ENCODE assay signal across 33 cellular contexts in genomic region chr9:127269440-127269839, GRCh38.
"Had no signal": no experiment of that assay in that cellular context is flagged by ENCODE, and none has a peak within 500 bp of the region (broad histone marks: within the 10 kb centered on the region; RNA-seq: fewer than 3 reads in every experiment).

No MANE protein-coding gene starts in this region.

- H3K36me3 ChIP-seq: ascending aorta, cardiac muscle cell, MG63, SJSA1 had no signal

- H3K27ac Mint-ChIP-seq: activated B cell treated with CpG ODN at 0.5 μM for 24 hours; activated CD4-positive, alpha-beta memory T cell treated with anti-CD3 and anti-CD28 coated beads for 36 hours; activated naive CD4-positive, alpha-beta T cell treated with anti-CD3 and anti-CD28 coated beads, Interleukin-2, amount 50 U/mL, for 24 hours; activated naive CD8-positive, alpha-beta T cell treated with anti-CD3 and anti-CD28 coated beads, Interleukin-2, amount 10 ng/mL, durations not matched to agents 7 days and 5 days; activated T-helper 2 cell treated with anti-CD3 and anti-CD28 coated beads, Interferon-gamma antibody, Interleukin-2, Interleukin-4, amounts not matched to agents 10 μg/mL and 5 μg/mL and 100 μg/mL, durations not matched to agents 14 hours and 24 hours and 36 hours had no signal

- H3K27me3 Mint-ChIP-seq: activated B cell treated with CpG ODN at 0.5 μM for 24 hours; activated naive CD4-positive, alpha-beta T cell treated with anti-CD3 and anti-CD28 coated beads, Interleukin-2, amount 50 U/mL, for 24 hours; central memory CD8-positive, alpha-beta T cell had no signal

- ATAC-seq: Panc1 had no signal

- H3K9me3 Mint-ChIP-seq: activated CD4-positive, alpha-beta memory T cell treated with anti-CD3 and anti-CD28 coated beads for 36 hours; activated naive CD4-positive, alpha-beta T cell treated with anti-CD3 and anti-CD28 coated beads, Interleukin-2, amount 50 U/mL, for 24 hours; activated naive CD8-positive, alpha-beta T cell treated with anti-CD3 and anti-CD28 coated beads, Interleukin-2, amount 10 ng/mL, durations not matched to agents 7 days and 5 days; activated T-helper 2 cell treated with anti-CD3 and anti-CD28 coated beads, Interferon-gamma antibody, Interleukin-2, Interleukin-4, amounts not matched to agents 10 μg/mL and 5 μg/mL and 100 μg/mL, durations not matched to agents 14 hours and 24 hours and 36 hours; central memory CD8-positive, alpha-beta T cell had no signal

- H3K4me1 ChIP-seq: SJSA1 had no signal

- DNase-seq: activated B cell treated with CpG ODN at 0.5 μM for 24 hours; activated CD4-positive, alpha-beta memory T cell treated with anti-CD3 and anti-CD28 coated beads for 36 hours; activated CD4-positive, alpha-beta T cell treated with anti-CD3 and anti-CD28 coated beads for 4 hours; activated CD4-positive, alpha-beta T cell treated with anti-CD3 and anti-CD28 coated beads, Interleukin-2, amount 50 U/mL, for 1 hour; activated CD4-positive, CD25-positive, alpha-beta regulatory T cell treated with anti-CD3 and anti-CD28 coated beads, Interleukin-2, amount 50 U/mL, for 72 hours; activated gamma-delta T cell; activated naive CD4-positive, alpha-beta T cell treated with Interleukin-2 at 50 U/mL for 16 hours; activated naive CD8-positive, alpha-beta T cell treated with anti-CD3 and anti-CD28 coated beads, Interleukin-2, amount 10 ng/mL, durations not matched to agents 7 days and 5 days; activated T-cell treated with anti-CD3 and anti-CD28 coated beads, Interleukin-2, amount 50 U/mL, for 1 hour; amygdala; Karpas-422; MG63; NCI-H1048; NCI-H1105 treated with DMSO at 0.1 percent for 48 hours; NCI-H1436; NCI-H1694; NCI-H1930; NCI-H2081 treated with DMSO at 0.1 percent for 48 hours; NCI-H226; NCI-H524 treated with DMSO at 0.1 percent for 48 hours; SHP77 treated with DMSO at 0.1 percent for 48 hours; SW 1271; T-helper 1 cell; T-helper 2 cell; T-helper 9 cell had no signal

- H3K27ac ChIP-seq: cardiac muscle cell, SJSA1, VCaP had no signal

- H3K9me3 ChIP-seq: ascending aorta, MG63, SJSA1 had no signal

- H3K36me3 Mint-ChIP-seq: activated CD4-positive, alpha-beta memory T cell treated with anti-CD3 and anti-CD28 coated beads for 36 hours; activated naive CD4-positive, alpha-beta T cell treated with anti-CD3 and anti-CD28 coated beads, Interleukin-2, amount 50 U/mL, for 24 hours had no signal

- H3K4me1 Mint-ChIP-seq: activated B cell treated with CpG ODN at 0.5 μM for 24 hours; activated naive CD4-positive, alpha-beta T cell treated with anti-CD3 and anti-CD28 coated beads, Interleukin-2, amount 50 U/mL, for 24 hours; activated naive CD8-positive, alpha-beta T cell treated with anti-CD3 and anti-CD28 coated beads, Interleukin-2, amount 10 ng/mL, durations not matched to agents 7 days and 5 days; central memory CD8-positive, alpha-beta T cell had no signal

- H3K4me3 ChIP-seq: ascending aorta, cardiac muscle cell, MG63, SJSA1 had no signal

- H3K27me3 ChIP-seq: ascending aorta, cardiac muscle cell, MG63, SJSA1 had no signal

- H3K4me3 Mint-ChIP-seq: activated B cell treated with CpG ODN at 0.5 μM for 24 hours; activated CD4-positive, alpha-beta memory T cell treated with anti-CD3 and anti-CD28 coated beads for 36 hours; activated naive CD4-positive, alpha-beta T cell treated with anti-CD3 and anti-CD28 coated beads, Interleukin-2, amount 50 U/mL, for 24 hours; activated naive CD8-positive, alpha-beta T cell treated with anti-CD3 and anti-CD28 coated beads, Interleukin-2, amount 10 ng/mL, durations not matched to agents 7 days and 5 days; central memory CD8-positive, alpha-beta T cell had no signal
